ENCODE assay signal across 15 cellular contexts in the genomic region with DNA sequence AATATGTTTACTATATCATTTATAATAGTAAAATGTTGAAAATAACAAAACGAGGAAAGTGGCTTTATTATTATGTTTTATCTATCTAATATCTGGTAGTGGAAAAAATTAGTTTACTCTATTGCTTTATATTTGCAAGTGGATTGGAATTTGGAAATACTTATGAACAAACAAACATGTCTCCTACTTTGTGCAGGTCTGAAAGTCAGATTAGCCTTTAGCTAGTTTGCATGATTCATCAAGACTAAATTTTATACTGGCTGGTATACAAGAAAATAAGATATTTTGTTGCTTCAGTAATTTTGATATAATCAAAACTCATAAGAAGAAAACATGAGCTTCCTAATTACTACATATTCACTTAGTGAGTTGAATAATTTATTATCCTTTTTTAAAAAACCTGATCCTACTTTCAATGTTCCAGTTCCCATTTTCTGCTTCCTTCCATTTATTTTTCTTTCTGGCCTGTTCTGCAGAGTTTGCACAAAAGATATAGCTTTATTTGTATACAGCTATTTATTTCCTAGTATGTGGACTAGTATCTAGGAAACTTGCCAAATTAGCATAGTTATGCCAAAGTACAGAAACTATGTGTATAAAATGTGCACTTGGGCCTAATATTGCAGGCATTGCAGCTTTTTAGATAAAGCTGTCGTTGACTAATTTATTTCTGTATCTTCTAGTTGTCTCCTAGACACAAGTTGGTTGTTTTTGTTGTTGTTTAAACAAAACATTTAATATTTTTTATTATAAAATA.
DNase-seq lines count a peak whose midpoint lies in the region; ATAC-seq, FAIRE-seq and TF ChIP-seq lines count a peak whose summit lies in the region.
"Had no signal": no experiment of that assay in that cellular context is flagged by ENCODE, and none has a peak within 500 bp of the region (broad histone marks: within the 10 kb centered on the region; RNA-seq: fewer than 3 reads in every experiment).

No MANE protein-coding gene starts in this region.

- no peak overlapping the region for H3K9ac ChIP-seq in colonic mucosa (ENCODE audit: low read depth in 2 of 2, low read length in 2 of 2)

- intact Hi-C loops in left ventricle myocardium inferior (cut with micrococcal nuclease) (no loop called here), left cardiac atrium (cut with DNase I) (no loop called here), colonic mucosa (cut with DNase I) (no loop called here)

- ATAC-seq in left cardiac atrium (no peak), GM19397 (IDR thresholded peaks at IDR 0.05; ENCODE audit: unreplicated experiment) (no peak)

- H3K27ac ChIP-seq in left ventricle myocardium inferior (replicated peaks) = peak overlapping the region; percentile 70
- H3K27ac ChIP-seq in colonic mucosa = no peak overlapping the region
- H3K27ac ChIP-seq: 22Rv1 had no signal

- no peaks in the 10 kb centered on the region for H3K36me3 ChIP-seq in left ventricle myocardium inferior
- H3K36me3 ChIP-seq in colonic mucosa = no peaks in the 10 kb centered on the region
- H3K36me3 ChIP-seq: BE2C had no signal

- FAIRE-seq in islet of Langerhans (lab: Jason Lieb, UNC) = peak; percentile 82

- H3K4me1 ChIP-seq in left ventricle myocardium inferior (peaks cover 56% of the 10 kb centered on the region), colonic mucosa (no peaks in the 10 kb centered on the region)

- no peaks in the 10 kb centered on the region for H3K9me3 ChIP-seq in left ventricle myocardium inferior (replicated peaks)
- H3K9me3 ChIP-seq in colonic mucosa = no peaks in the 10 kb centered on the region
- H3K9me3 ChIP-seq: BE2C had no signal

- no peak for DNase-seq in left ventricle myocardium inferior
- DNase-seq in left cardiac atrium = no peak
- peak; percentile 51 for DNase-seq in dedifferentiated amniotic fluid mesenchymal stem cell (ENCODE audit: extremely low spot score)
- DNase-seq in NCI-H1105 (lab: John Stamatoyannopoulos, UW) = no peak
- DNase-seq in EL = no peak
- DNase-seq in colonic mucosa = no peak
- DNase-seq: BE2C; CD4-positive, alpha-beta T cell; Karpas-422; NCI-H187; NCI-H226; NCI-H524 treated with DMSO at 0.1 percent for 48 hours had no signal

- H3K27me3 ChIP-seq in left ventricle myocardium inferior (ENCODE audit: low read depth) (no peaks in the 10 kb centered on the region), colonic mucosa (no peaks in the 10 kb centered on the region)
- H3K27me3 ChIP-seq: BE2C had no signal

- H3K4me3 ChIP-seq in left ventricle myocardium inferior (no peak overlapping the region), colonic mucosa (no peak overlapping the region)

- no peak for TF ChIP-seq CTCF in left ventricle myocardium inferior (IDR thresholded peaks at IDR 0.05; ENCODE audit: borderline replicate concordance)
- no peak for TF ChIP-seq CTCF in colonic mucosa (IDR thresholded peaks at IDR 0.05)
